In genomic region chr7:2412587-2413201, GRCh38 we compare ENCODE assay signal across 7 cellular contexts. TPM values are rescaled to one million over a fixed set of nuclear protein-coding genes. Genes with fewer than 3 reads are reported as not detected.
DNase-seq lines count a peak whose midpoint lies in the region; ATAC-seq and TF ChIP-seq lines count a peak whose summit lies in the region.

No MANE protein-coding gene starts in this region.

- 0 out of 2 replicates have a peak, but pooled peaks cover 2% of the 10 kb centered on the region for H3K4me1 ChIP-seq in H9 (ENCODE audit: insufficient read depth, low read length)
- peaks cover 40 to 61% of the 10 kb centered on the region in 2 donors for H3K4me1 ChIP-seq in adrenal gland (replicated peaks in 1 of 2)
- peaks cover 15 to 25% of the 10 kb centered on the region in 2 donors for H3K4me1 ChIP-seq in thoracic aorta (ENCODE audit: control insufficient read depth in 1 of 2, low read depth in 2 of 2)

- H3K4ac ChIP-seq in H9 (ENCODE audit: low read depth, low read length) = no peak overlapping the region

- no peak overlapping the region for H2AFZ ChIP-seq in H9 (ENCODE audit: low read length)

- H3K9me3 ChIP-seq in H9 (ENCODE audit: control insufficient read depth, low read depth, low read length) = no peaks in the 10 kb centered on the region
- H3K9me3 ChIP-seq in adrenal gland (replicated peaks in 1 of 3) = no peaks in the 10 kb centered on the region
- H3K9me3 ChIP-seq in thoracic aorta = no peaks in the 10 kb centered on the region

- H3K36me3 ChIP-seq in adrenal gland (replicated peaks in 1 of 2) (no peaks in the 10 kb centered on the region), thoracic aorta (no peaks in the 10 kb centered on the region)

- no peak overlapping the region for H2BK15ac ChIP-seq in H9 (ENCODE audit: low read depth, low read length)

- H4K20me1 ChIP-seq in H9 (ENCODE audit: control insufficient read depth, insufficient read depth, insufficient read length) = no peaks in the 10 kb centered on the region

- H3K79me1 ChIP-seq in H9 (ENCODE audit: insufficient read depth, low read depth, low read length, poor library complexity, severe bottlenecking) = peaks cover 3% of the 10 kb centered on the region

- no peak for TF ChIP-seq CTCF in H9 (conservative IDR thresholded peaks at IDR 0.05)
- no peak for TF ChIP-seq CTCF in adrenal gland (IDR thresholded peaks at IDR 0.05)
- TF ChIP-seq CTCF in thoracic aorta (IDR thresholded peaks at IDR 0.05) = no peak
- no peak for TF ChIP-seq CTCF in CD14-positive monocyte (IDR thresholded peaks at IDR 0.05)

- H3K36me3 Mint-ChIP-seq in H9 (ENCODE audit: insufficient read depth in 1 of 3, low read depth in 3 of 3) (peaks cover 0 to 14% (median 3%) of the 10 kb centered on the region in 3 experiments; a peak in 4 of 7 replicates), CD14-positive monocyte (peaks cover 2 to 6% of the 10 kb centered on the region in 2 donors)
- no peaks in the 10 kb centered on the region for H3K36me3 Mint-ChIP-seq in activated naive CD4-positive, alpha-beta T cell treated with anti-CD3 and anti-CD28 coated beads for 36 hours (ENCODE audit: low read depth)

- CTCF ChIA-PET in activated naive CD4-positive, alpha-beta T cell treated with anti-CD3 and anti-CD28 coated beads for 36 hours (lab: Charles Lee) = interaction anchor here (0.6 to 2.3 kb wide), 4 partner anchors 19 to 282 kb away, joined by 3 to 6 read pairs (median 4); no protein-coding TSS in a partner anchor

- no peak overlapping the region for H3K23ac ChIP-seq in H9 (ENCODE audit: insufficient read length, low read depth, low read length)

- H3K4me3 Mint-ChIP-seq in H9 (no peak overlapping the region), CD14-positive monocyte (no peak overlapping the region)
- H3K4me3 Mint-ChIP-seq in activated naive CD4-positive, alpha-beta T cell treated with anti-CD3 and anti-CD28 coated beads for 36 hours = no peak overlapping the region

- no peak overlapping the region for H2BK20ac ChIP-seq in H9 (ENCODE audit: low read depth, low read length, poor library complexity, severe bottlenecking)

- H2BK120ac ChIP-seq in H9 (ENCODE audit: low read depth, low read length, poor library complexity, severe bottlenecking) = no peak overlapping the region

- H3K27ac ChIP-seq in H9 (ENCODE audit: insufficient read length, low read depth, low read length) (no peak overlapping the region), adrenal gland (peak overlapping the region in 3 of 5 donors; percentile 42 to 62 (median 46)), thoracic aorta (peak overlapping the region; percentile 6 to 9)

- H3K23me2 ChIP-seq in H9 (ENCODE audit: insufficient read length, low read depth, low read length, poor library complexity, severe bottlenecking) = no peaks in the 10 kb centered on the region

- H2BK5ac ChIP-seq in H9 (ENCODE audit: insufficient read length, low read length) = no peak overlapping the region

- H3T11ph ChIP-seq in H9 (ENCODE audit: low read length) = no peak overlapping the region

- DNase-seq in H9 (no peak), adrenal gland (no peak), left colon (no peak), thoracic aorta (ENCODE audit: low spot score) (no peak), iPS-NIHi7 (ENCODE audit: extremely low spot score) (no peak), CD14-positive monocyte (ENCODE audit: low spot score) (no peak)
- DNase-seq in activated naive CD4-positive, alpha-beta T cell treated with anti-CD3 and anti-CD28 coated beads for 36 hours = no peak

- H3K9me3 Mint-ChIP-seq in H9 = peaks cover 0 to 3% of the 10 kb centered on the region in 2 experiments; a peak in 2 of 5 replicates
- no peaks in the 10 kb centered on the region for H3K9me3 Mint-ChIP-seq in activated naive CD4-positive, alpha-beta T cell treated with anti-CD3 and anti-CD28 coated beads for 36 hours
- H3K9me3 Mint-ChIP-seq in CD14-positive monocyte = no peaks in the 10 kb centered on the region

- ATAC-seq in left colon (peak; percentile 15), thoracic aorta (ENCODE audit: insufficient number of reproducible peaks, low FRiP score, low read depth) (no peak)

- no peak overlapping the region for H2BK12ac ChIP-seq in H9 (ENCODE audit: insufficient read length, low read depth, low read length)

- no peak overlapping the region for H3K56ac ChIP-seq in H9 (ENCODE audit: insufficient read length, low read depth, low read length)

- no peak overlapping the region for H4K91ac ChIP-seq in H9 (ENCODE audit: insufficient read length, low read depth, low read length)

- no peak overlapping the region for H3K4me2 ChIP-seq in H9 (ENCODE audit: insufficient read depth, insufficient read length, low read length)

- H3K4me1 Mint-ChIP-seq in H9 = peaks cover 41 to 49% of the 10 kb centered on the region in 2 experiments
- H3K4me1 Mint-ChIP-seq in activated naive CD4-positive, alpha-beta T cell treated with anti-CD3 and anti-CD28 coated beads for 36 hours (ENCODE audit: low read depth) = peaks cover 44% of the 10 kb centered on the region
- H3K4me1 Mint-ChIP-seq in CD14-positive monocyte = peaks cover 70% of the 10 kb centered on the region

- H3K18ac ChIP-seq in H9 (ENCODE audit: insufficient read length, low read depth, low read length) = no peak overlapping the region

- no peak overlapping the region for H3K14ac ChIP-seq in H9 (ENCODE audit: insufficient read depth, low read length)

- no peak for TF ChIP-seq POLR2A in adrenal gland (IDR thresholded peaks at IDR 0.05)

- no peak overlapping the region for H3K4me3 ChIP-seq in adrenal gland
- no peak overlapping the region for H3K4me3 ChIP-seq in thoracic aorta

- H4K8ac ChIP-seq in H9 (replicated peaks; ENCODE audit: insufficient read length, low read depth, low read length) = no peak overlapping the region

- no peaks in the 10 kb centered on the region; the same call in 1 of the 2 replicates for H3K79me2 ChIP-seq in H9 (ENCODE audit: insufficient read depth, low read length)

- no peak overlapping the region for H2AK5ac ChIP-seq in H9 (ENCODE audit: insufficient read length, low read length)

- no CpG with 5 or more reads among the region's 3 CpGs for WGBS in H9 (ENCODE audit: extremely low coverage, insufficient read length, low lambda C conversion rate)
- 48 to 68% (median 65%) methylated on average over 3 of the region's 3 CpGs for WGBS in adrenal gland, 4 donors

- H3K27me3 ChIP-seq in H9 (ENCODE audit: insufficient read depth, low read length) (no peaks in the 10 kb centered on the region), adrenal gland (no peaks in the 10 kb centered on the region), thoracic aorta (replicated peaks; ENCODE audit: insufficient read depth) (no peaks in the 10 kb centered on the region)

- H3K27ac Mint-ChIP-seq in H9 = peak overlapping the region in 2 of 3 experiments; percentile 7 to 41; a peak in 3 of 7 replicates
- H3K27ac Mint-ChIP-seq in activated naive CD4-positive, alpha-beta T cell treated with anti-CD3 and anti-CD28 coated beads for 36 hours = no peak overlapping the region
- H3K27ac Mint-ChIP-seq in CD14-positive monocyte = peak overlapping the region in 3 of 7 donors; percentile 2 to 73 (median 27)

- H3K27me3 Mint-ChIP-seq in H9 (ENCODE audit: low read depth) (no peaks in the 10 kb centered on the region), CD14-positive monocyte (ENCODE audit: low read depth in 3 of 3) (no peaks in the 10 kb centered on the region)
- H3K27me3 Mint-ChIP-seq in activated naive CD4-positive, alpha-beta T cell treated with anti-CD3 and anti-CD28 coated beads for 36 hours (ENCODE audit: low read depth) = no peaks in the 10 kb centered on the region

- H4K5ac ChIP-seq in H9 (ENCODE audit: insufficient read length, low read depth, low read length) = no peak overlapping the region

- no peak overlapping the region for H3K9ac ChIP-seq in H9 (ENCODE audit: extremely low read depth, insufficient read length, low read length)

- intact Hi-C loops in adrenal gland (cut with DNase I) = no loop called here
- intact Hi-C loops in left colon (cut with DNase I, micrococcal nuclease) = no loop called here
- intact Hi-C loops in activated naive CD4-positive, alpha-beta T cell treated with anti-CD3 and anti-CD28 coated beads for 36 hours (cut with micrococcal nuclease) = no loop called here
- intact Hi-C loops in CD14-positive monocyte (cut with micrococcal nuclease) = no loop called here

RNA-seq across cellular contexts. Expression of gene CHST12, which starts 9.3 kb away (rescaled TPM):
- total RNA-seq in H9 (2021) (18.4 and 19.3 TPM in 2 replicates), adrenal gland (10 to 100 TPM; 10.1 to 31.2 (median 21.4) TPM), left colon (10 to 100 TPM; 11.5 to 12.6 TPM), thoracic aorta (10 to 100 TPM; 18.7 to 19.1 TPM)
- polyA plus RNA-seq in adrenal gland (10 to 100 TPM in 2 of 3 donors, 1 to 10 TPM in 1; 2.5 to 22.3 (median 17.5) TPM), CD14-positive monocyte (1 to 10 TPM; 5.8 to 7.5 TPM)
- under 1 TPM; 0.62 to 0.64 TPM for total RNA-seq in activated naive CD4-positive, alpha-beta T cell treated with anti-CD3 and anti-CD28 coated beads for 36 hours

RNA-seq across cellular contexts. Expression of gene EIF3B, which starts 58.1 kb away (rescaled TPM):
- total RNA-seq in H9 (2021) (337 and 343 TPM in 2 replicates), adrenal gland (100 to 1,000 TPM in 6 of 8 donors, 10 to 100 TPM in 2; 81.4 to 149 (median 110) TPM), left colon (100 to 1,000 TPM in 1 of 2 donors, 10 to 100 TPM in 1; 90.4 to 105 TPM), thoracic aorta (100 to 1,000 TPM in 1 of 2 donors, 10 to 100 TPM in 1; 94.0 to 150 TPM)
- polyA plus RNA-seq in adrenal gland (100 to 1,000 TPM; 107 to 183 (median 107) TPM), CD14-positive monocyte (10 to 100 TPM; 46.0 to 69.2 TPM)
- 100 to 1,000 TPM; 156 to 159 TPM for total RNA-seq in activated naive CD4-positive, alpha-beta T cell treated with anti-CD3 and anti-CD28 coated beads for 36 hours

Comparison
In these comparisons a context has a peak if more than half of its experiments do, and no peak if none do; other contexts are left out.
1. RNA of gene CHST12, which starts 9.3 kb away (total RNA-seq): 10.1 to 31.2 TPM in adrenal gland, 18.4 to 19.3 TPM in H9, 18.7 to 19.1 TPM in thoracic aorta and 11.5 to 12.6 TPM in left colon; 0.62 to 0.64 TPM in activated naive CD4-positive, alpha-beta T cell treated with anti-CD3 and anti-CD28 coated beads for 36 hours; every median in the first group is over 4 times any median in the second.